Comparison of ENCODE assay signal across 13 cellular contexts in the genomic region with DNA sequence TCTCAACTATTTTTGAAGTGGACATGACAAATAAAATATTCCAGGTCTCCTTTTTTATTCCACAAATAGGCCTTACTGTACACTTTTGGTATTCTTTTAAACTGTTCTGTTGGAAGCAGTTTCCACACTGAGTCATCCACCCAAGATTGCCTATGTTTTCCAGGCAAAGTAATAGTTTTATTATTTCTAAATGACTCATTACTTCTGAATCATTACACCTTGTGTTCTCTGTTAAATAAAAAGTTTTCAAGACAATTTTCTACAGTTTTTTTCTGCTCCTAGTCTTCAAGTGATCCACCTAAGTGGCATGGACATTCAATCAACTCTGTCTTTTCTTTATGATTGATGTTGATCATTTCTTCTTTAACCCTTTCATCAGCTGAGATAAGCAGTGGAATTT. TPM values are rescaled to one million over a fixed set of nuclear protein-coding genes. Genes with fewer than 3 reads are reported as not detected.
DNase-seq lines count a peak whose midpoint lies in the region; ATAC-seq and TF ChIP-seq lines count a peak whose summit lies in the region.
"Had no signal": no experiment of that assay in that cellular context is flagged by ENCODE, and none has a peak within 500 bp of the region (broad histone marks: within the 10 kb centered on the region; RNA-seq: fewer than 3 reads in every experiment).

No MANE protein-coding gene starts in this region.

- H3K27me3 ChIP-seq in mammary epithelial cell (ENCODE audit: insufficient read depth, low read length), result no peaks in the 10 kb centered on the region
- H3K27me3 ChIP-seq: right atrium auricular region had no signal

- H3K36me3 ChIP-seq in mammary epithelial cell (ENCODE audit: insufficient read depth, low read length), result no peaks in the 10 kb centered on the region
- H3K36me3 ChIP-seq: BE2C, right atrium auricular region had no signal

- H3K4me1 Mint-ChIP-seq in activated T-cell treated with anti-CD3 and anti-CD28 coated beads, Interleukin-2, amount 50 U/mL, for 4 hours (ENCODE audit: low read depth), result peaks cover 2% of the 10 kb centered on the region

- TF ChIP-seq CTCF in mammary epithelial cell (conservative IDR thresholded peaks at IDR 0.05 in 1 of 2, IDR thresholded peaks at IDR 0.05 in 1 of 2; ENCODE audit: extremely low read depth in 1 of 2, insufficient read depth in 1 of 2, low read depth in 1 of 2, low read length in 2 of 2) (no peak), lower leg skin (IDR thresholded peaks at IDR 0.05) (no peak)

- ATAC-seq in activated T-cell treated with anti-CD3 and anti-CD28 coated beads, Interleukin-2, amount 50 U/mL, for 4 hours, result no peak
- ATAC-seq: left lobe of liver had no signal

- dilution Hi-C loops in mammary epithelial cell (cut with HindIII; ENCODE audit: low sequenced_read_pairs), result no loop called here

- peak overlapping the region; percentile 71 for H3K4me2 ChIP-seq in mammary epithelial cell (ENCODE audit: insufficient read depth, low read depth, low read length)

- H3K36me3 Mint-ChIP-seq in activated T-cell treated with anti-CD3 and anti-CD28 coated beads, Interleukin-2, amount 50 U/mL, for 4 hours (ENCODE audit: insufficient read depth), result no peaks in the 10 kb centered on the region

- no peak overlapping the region for H2AFZ ChIP-seq in mammary epithelial cell (ENCODE audit: low read depth, low read length)

- BruUV-seq in mammary epithelial cell (replicated peaks; lab: Mats Ljungman, UMichigan), result no TSS peak

- no peak for TF ChIP-seq POLR2A in lower leg skin (IDR thresholded peaks at IDR 0.05)

- H3K4me1 ChIP-seq in mammary epithelial cell (ENCODE audit: insufficient read depth, low read length), result peaks cover 26% of the 10 kb centered on the region
- H3K4me1 ChIP-seq: BE2C had no signal

- no peaks in the 10 kb centered on the region for H3K9me3 ChIP-seq in mammary epithelial cell (replicated peaks; ENCODE audit: insufficient read depth, low read length)
- H3K9me3 ChIP-seq: BE2C, right atrium auricular region had no signal

- DNase-seq in A172 (ENCODE audit: low spot score), result peak; percentile 82
- peak; percentile 50 for DNase-seq in HPDE6-E6E7 (ENCODE audit: extremely low spot score)
- peak; percentile 80 for DNase-seq in mammary epithelial cell
- peak; percentile 90 for DNase-seq in kidney glomerular epithelial cell (lab: John Stamatoyannopoulos, UW)
- no peak for DNase-seq in NCI-H524 (lab: John Stamatoyannopoulos, UW)
- no peak for DNase-seq in activated T-cell treated with anti-CD3 and anti-CD28 coated beads, Interleukin-2, amount 50 U/mL, for 4 hours
- DNase-seq in activated CD4-positive, alpha-beta T cell treated with anti-CD3 and anti-CD28 coated beads, Interleukin-2, amount 50 U/mL, for 1 hour, result no peak
- DNase-seq in lower leg skin (ENCODE audit: low spot score in 2 of 2), result no peak
- DNase-seq: BE2C, NCI-H69, T-helper 9 cell had no signal

- in situ Hi-C loops in mammary epithelial cell (cut with MboI; ENCODE audit: low sequenced_read_pairs in 2 of 2), result no loop called here

- H3K4me3 Mint-ChIP-seq in activated T-cell treated with anti-CD3 and anti-CD28 coated beads, Interleukin-2, amount 50 U/mL, for 4 hours, result no peak overlapping the region

- H3K27ac ChIP-seq in mammary epithelial cell (ENCODE audit: insufficient read depth, low read depth, low read length), result peak overlapping the region; percentile 72
- H3K27ac ChIP-seq: right atrium auricular region had no signal

- no peaks in the 10 kb centered on the region for H4K20me1 ChIP-seq in mammary epithelial cell (ENCODE audit: insufficient read depth, low read length)

- H3K79me2 ChIP-seq in mammary epithelial cell (ENCODE audit: insufficient read depth, low read length), result peaks cover 77% of the 10 kb centered on the region

- intact Hi-C loops in mammary epithelial cell (cut with micrococcal nuclease) (loop anchor here (2.0 kb wide), 1 partner anchor 25 kb away; no protein-coding TSS in a partner anchor), lower leg skin (cut with DNase I; ENCODE audit: low total_unique reads) (no loop called here)

- no peaks in the 10 kb centered on the region for H3K9me3 Mint-ChIP-seq in activated T-cell treated with anti-CD3 and anti-CD28 coated beads, Interleukin-2, amount 50 U/mL, for 4 hours

- H3K4me3 ChIP-seq in mammary epithelial cell (replicated peaks in 1 of 3; ENCODE audit: insufficient read depth in 1 of 3, low read depth in 2 of 3, low read length in 3 of 3) (no peak overlapping the region), lower leg skin (ENCODE audit: low read depth, poor library complexity, severe bottlenecking) (no peak overlapping the region)
- H3K4me3 ChIP-seq: right atrium auricular region had no signal

- H3K27me3 Mint-ChIP-seq in activated T-cell treated with anti-CD3 and anti-CD28 coated beads, Interleukin-2, amount 50 U/mL, for 4 hours (ENCODE audit: low read depth), result peaks cover 3% of the 10 kb centered on the region

- H3K9ac ChIP-seq in mammary epithelial cell (ENCODE audit: insufficient read depth, low read length), result no peak overlapping the region

- CTCF ChIA-PET in mammary epithelial cell (lab: Charles Lee; ENCODE audit: low non-redundant PET), result no interaction called here

RNA-seq across cellular contexts. Expression of gene PPP2R3A, which starts 26.5 kb away (rescaled TPM):
- total RNA-seq in A172 (2014; rRNA removed; shearing (Covaris generic)), result 17.3 and 19.1 TPM in 2 replicates
- total RNA-seq in mammary epithelial cell (10 to 100 TPM; 16.4 to 20.0 TPM), lower leg skin (10 to 100 TPM; 36.8 to 39.7 (median 38.5) TPM)
- polyA plus RNA-seq in mammary epithelial cell, result 8.4 TPM
- polyA minus RNA-seq in mammary epithelial cell, result 26.2 TPM
- under 1 TPM; 0.03 to 0.46 (median 0.42) TPM for total RNA-seq in activated T-cell treated with anti-CD3 and anti-CD28 coated beads, Interleukin-2, amount 50 U/mL, for 4 hours

Comparison
In these comparisons a context has a peak if more than half of its experiments do, and no peak if none do; other contexts are left out.
1. DNase-seq: peak in A172 (single experiment), HPDE6-E6E7 (single experiment), mammary epithelial cell (single experiment) and kidney glomerular epithelial cell (single experiment); none in NCI-H524 (0 of 2), activated T-cell treated with anti-CD3 and anti-CD28 coated beads, Interleukin-2, amount 50 U/mL, for 4 hours (single experiment), activated CD4-positive, alpha-beta T cell treated with anti-CD3 and anti-CD28 coated beads, Interleukin-2, amount 50 U/mL, for 1 hour (single experiment) and lower leg skin (0 of 2).
2. RNA of gene PPP2R3A, which starts 26.5 kb away (total RNA-seq): 36.8 to 39.7 TPM in lower leg skin, 16.4 to 20.0 TPM in mammary epithelial cell and 17.3 to 19.1 TPM in A172; 0.03 to 0.46 TPM in activated T-cell treated with anti-CD3 and anti-CD28 coated beads, Interleukin-2, amount 50 U/mL, for 4 hours; every median in the first group is over 10 times any median in the second.